In the genomic region with DNA sequence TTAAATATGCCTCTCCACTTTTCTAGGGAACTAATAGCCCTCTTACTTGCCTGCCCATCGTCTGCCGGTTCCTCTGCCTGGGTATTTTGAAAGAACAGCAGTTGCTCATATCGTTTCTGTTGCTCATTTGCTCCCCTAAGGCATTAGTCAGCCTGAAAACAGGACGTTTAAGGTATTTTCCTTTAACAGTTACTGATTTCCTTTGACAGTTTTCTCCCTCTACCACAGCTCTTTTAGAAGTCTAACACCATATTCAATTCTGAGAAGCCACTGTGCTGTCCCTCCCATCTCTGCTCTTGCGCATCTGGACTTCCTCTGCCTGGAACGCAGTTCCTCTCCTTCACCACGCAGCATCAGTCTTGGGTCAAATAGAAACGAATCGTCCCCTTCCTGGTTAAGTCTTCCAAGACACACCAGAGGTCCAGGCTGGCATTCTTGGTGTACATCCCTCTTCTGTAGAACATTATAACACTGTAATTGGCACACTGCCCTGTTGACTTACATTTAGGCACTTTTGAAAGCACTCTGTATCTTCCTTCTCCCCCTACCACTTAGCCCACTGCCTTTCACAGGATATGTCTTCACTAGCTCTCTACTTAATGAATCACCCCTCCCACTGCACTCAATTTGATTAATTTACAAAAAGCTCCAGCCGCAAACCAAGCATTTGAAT, we compare ENCODE assay signal across 8 cellular contexts.
DNase-seq lines count a peak whose midpoint lies in the region; ATAC-seq and TF ChIP-seq lines count a peak whose summit lies in the region.

No MANE protein-coding gene starts in this region.

- intact Hi-C loops in adrenal gland (cut with DNase I) (no loop called here), left ventricle myocardium superior (cut with micrococcal nuclease) (no loop called here)

- TF ChIP-seq CTCF in SU-DHL-6 (IDR thresholded peaks at IDR 0.05; ENCODE audit: insufficient read depth, low read length, poor library complexity, severe bottlenecking) = no peak
- peak in 5 of 6 experiments; percentile 21 to 53 (median 44) for TF ChIP-seq CTCF in adrenal gland (IDR thresholded peaks at IDR 0.05)

- H3K4me3 ChIP-seq in SU-DHL-6 (ENCODE audit: insufficient read depth, low read length, poor library complexity, severe bottlenecking) (peak overlapping the region; percentile 60), adrenal gland (peak overlapping the region in 3 of 4 donors; percentile 9 to 68 (median 61))

- WGBS in adrenal gland, 4 donors = 4 to 13% (median 11%) methylated on average over 10 of the region's 10 CpGs

- ATAC-seq in HG03432 (IDR thresholded peaks at IDR 0.05; ENCODE audit: unreplicated experiment) (peak; percentile 94), left ventricle myocardium superior (peak; percentile 94)

- peak overlapping the region; percentile 54 for H3K9ac ChIP-seq in SU-DHL-6 (ENCODE audit: low read length)

- peak overlapping the region; percentile 89 for H3K4me2 ChIP-seq in SU-DHL-6 (ENCODE audit: low read depth, low read length, poor library complexity, severe bottlenecking)

- H3K79me2 ChIP-seq in SU-DHL-6 (ENCODE audit: insufficient read depth, low read length) = no peaks in the 10 kb centered on the region

- TF ChIP-seq POLR2A in GM19193 (IDR thresholded peaks at IDR 0.05; ENCODE audit: extremely low read depth, insufficient read depth, insufficient read length) (peak; percentile 66), adrenal gland (IDR thresholded peaks at IDR 0.05) (peak; percentile 53 to 59)

- peaks cover 0 to 15% of the 10 kb centered on the region in 2 donors for H3K4me1 ChIP-seq in adrenal gland (replicated peaks in 1 of 2)

- H3K36me3 ChIP-seq in SU-DHL-6 (ENCODE audit: low read length) (peaks cover 37% of the 10 kb centered on the region), adrenal gland (replicated peaks in 1 of 2) (no peaks in the 10 kb centered on the region)

- DNase-seq in AML-193 (lab: John Stamatoyannopoulos, UW) = peak; percentile 98
- DNase-seq in adrenal gland = peak; percentile 56 to 87 (median 73)
- peak; percentile 52 for DNase-seq in left ventricle myocardium superior
- DNase-seq in stimulated activated CD4-positive, alpha-beta T cell treated with anti-CD3 and anti-CD28 coated beads, Interleukin-15, amount 100 ng/mL, for 1 hour (ENCODE audit: low read depth in 1 of 2, low spot score in 1 of 2) = peak; percentile 29 to 50
- DNase-seq in NCI-H2107 (lab: John Stamatoyannopoulos, UW) = no peak

- H3F3A ChIP-seq in SU-DHL-6 (ENCODE audit: insufficient read depth) = no peaks in the 10 kb centered on the region; the same call in 1 of the 2 replicates

- H3K27ac ChIP-seq in SU-DHL-6 (ENCODE audit: low read depth, low read length) (peak overlapping the region; percentile 77), adrenal gland (peak overlapping the region; percentile 53 to 96 (median 68))

- peaks cover 34% of the 10 kb centered on the region; the same call in 1 of the 2 replicates for H3K9me3 ChIP-seq in SU-DHL-6 (ENCODE audit: insufficient read depth, low read length)
- peaks cover 0 to 13% (median 0%) of the 10 kb centered on the region in 3 donors for H3K9me3 ChIP-seq in adrenal gland (replicated peaks in 1 of 3)

- peak overlapping the region; percentile 83 for H2AFZ ChIP-seq in SU-DHL-6 (ENCODE audit: low read depth, low read length, severe bottlenecking)

- H3K9me2 ChIP-seq in SU-DHL-6 (replicated peaks; ENCODE audit: insufficient read depth, low read length) = no peaks in the 10 kb centered on the region

- no peaks in the 10 kb centered on the region for H3K27me3 ChIP-seq in SU-DHL-6 (ENCODE audit: low read length)
- no peaks in the 10 kb centered on the region for H3K27me3 ChIP-seq in adrenal gland

- no peaks in the 10 kb centered on the region for H4K20me1 ChIP-seq in SU-DHL-6 (ENCODE audit: low read depth, low read length)
